Comparison of ENCODE assay signal across 17 cellular contexts in the genomic region with DNA sequence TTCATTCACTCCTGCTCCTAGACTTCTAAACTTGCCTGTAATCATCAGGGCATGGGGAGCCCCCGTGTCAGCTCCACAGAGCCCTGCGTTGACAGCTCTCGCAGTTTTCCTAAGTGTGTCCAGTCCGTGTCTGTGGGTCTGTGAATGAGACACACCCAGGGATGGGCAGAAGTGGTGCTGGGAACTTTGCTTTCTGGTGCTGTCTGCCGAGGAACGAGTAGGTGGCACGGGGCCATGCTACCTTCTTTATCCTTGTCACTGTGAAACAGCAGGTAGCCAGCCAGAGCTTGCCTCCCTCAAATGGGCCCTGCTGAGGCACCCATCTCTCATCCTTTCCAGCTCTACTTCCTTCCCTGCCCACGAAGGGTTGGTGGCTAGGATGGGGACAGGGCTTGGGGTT. TPM values are rescaled to one million over a fixed set of nuclear protein-coding genes. Genes with fewer than 3 reads are reported as not detected.
A peak's percentile ranks its signal among the peaks of the same experiment; 100 is the strongest.
DNase-seq lines count a peak whose midpoint lies in the region; ATAC-seq and TF ChIP-seq lines count a peak whose summit lies in the region.
"Had no signal": no experiment of that assay in that cellular context is flagged by ENCODE, and none has a peak within 500 bp of the region (broad histone marks: within the 10 kb centered on the region; RNA-seq: fewer than 3 reads in every experiment).

No MANE protein-coding gene starts in this region.

- H4K91ac ChIP-seq in trophoblast cell (ENCODE audit: low read depth, low read length): no peak overlapping the region

- H3K4me3 ChIP-seq in endodermal cell (ENCODE audit: low read length): no peak overlapping the region
- no peak overlapping the region for H3K4me3 ChIP-seq in trophoblast cell (ENCODE audit: low read depth, low read length)
- H3K4me3 ChIP-seq: GM23338, HAP-1 had no signal

- H3K18ac ChIP-seq in trophoblast cell (ENCODE audit: low read length): peak overlapping the region; percentile 36

- H3K27ac Mint-ChIP-seq in endodermal cell: peak overlapping the region; percentile 15
- H3K27ac Mint-ChIP-seq: CD4-positive, alpha-beta memory T cell; GM23338; HFFc6 had no signal

- no peak overlapping the region for H3K4me2 ChIP-seq in trophoblast cell (ENCODE audit: low read length)
- H3K4me2 ChIP-seq: GM23338 had no signal

- no peak overlapping the region for H3K23ac ChIP-seq in trophoblast cell (ENCODE audit: low read length)

- H3K27me3 Mint-ChIP-seq in endodermal cell (ENCODE audit: insufficient read depth): no peaks in the 10 kb centered on the region
- H3K27me3 Mint-ChIP-seq: CD4-positive, alpha-beta memory T cell had no signal

- H3K4ac ChIP-seq in trophoblast cell (ENCODE audit: low read depth, low read length): no peak overlapping the region

- H3K27me3 ChIP-seq in endodermal cell (ENCODE audit: control insufficient read depth, insufficient read depth, low read length, poor library complexity, severe bottlenecking) (no peaks in the 10 kb centered on the region), trophoblast cell (ENCODE audit: insufficient read depth, low read length) (no peaks in the 10 kb centered on the region)

- H3K14ac ChIP-seq in trophoblast cell (ENCODE audit: low read length): no peak overlapping the region

- H3K4me1 ChIP-seq in endodermal cell (ENCODE audit: control insufficient read depth, insufficient read depth, low read length) (peaks cover 32% of the 10 kb centered on the region), trophoblast cell (ENCODE audit: control insufficient read depth in 1 of 2, insufficient read depth in 2 of 2, low read length in 2 of 2) (peaks cover 35 to 40% of the 10 kb centered on the region in 2 experiments)
- H3K4me1 ChIP-seq: HAP-1 had no signal

- WGBS in endodermal cell (ENCODE audit: insufficient coverage in 1 of 2, insufficient read length in 1 of 2), 2 experiments: 93 to 97% methylated on average over 8 of the region's 8 CpGs
- no CpG with 5 or more reads among the region's 8 CpGs for WGBS in trophoblast cell (ENCODE audit: extremely low coverage, insufficient coverage, insufficient read length)

- H2AK5ac ChIP-seq in trophoblast cell (ENCODE audit: low read length): peak overlapping the region; percentile 9

- no peak for ATAC-seq in Right ventricle myocardium superior (ENCODE audit: poor library complexity)
- no peak for ATAC-seq in HG03135 (IDR thresholded peaks at IDR 0.05; ENCODE audit: unreplicated experiment)
- ATAC-seq: GM23338 had no signal

- H3K4me1 Mint-ChIP-seq in endodermal cell: peaks cover 41% of the 10 kb centered on the region

- H3K9me3 ChIP-seq in endodermal cell (ENCODE audit: control insufficient read depth, low read length) (no peaks in the 10 kb centered on the region), trophoblast cell (ENCODE audit: insufficient read depth, low read depth, low read length) (no peaks in the 10 kb centered on the region)
- H3K9me3 ChIP-seq: HAP-1 had no signal

- peaks cover 22% of the 10 kb centered on the region for H3K79me1 ChIP-seq in trophoblast cell (ENCODE audit: low read length)

- H2BK5ac ChIP-seq in trophoblast cell (ENCODE audit: low read depth, low read length, poor library complexity): no peak overlapping the region

- no peak overlapping the region for H2BK120ac ChIP-seq in trophoblast cell (ENCODE audit: insufficient read depth, low read length, poor library complexity)

- no peak overlapping the region for H2BK12ac ChIP-seq in trophoblast cell (ENCODE audit: low read length)

- H4K12ac ChIP-seq in trophoblast cell (ENCODE audit: low read depth, low read length): no peak overlapping the region

- H3K36me3 ChIP-seq in endodermal cell (ENCODE audit: control insufficient read depth, insufficient read depth, low read length) (peaks cover 79% of the 10 kb centered on the region), trophoblast cell (ENCODE audit: control insufficient read depth in 1 of 2, insufficient read depth in 2 of 2, low read length in 2 of 2) (peaks cover 43 to 46% of the 10 kb centered on the region in 2 experiments)

- H3K79me2 ChIP-seq in trophoblast cell (ENCODE audit: control insufficient read depth, insufficient read depth, low read length, poor library complexity): peaks cover 10% of the 10 kb centered on the region

- H3K36me3 Mint-ChIP-seq in endodermal cell (ENCODE audit: low read depth): peaks cover 52% of the 10 kb centered on the region

- TF ChIP-seq CTCF in endodermal cell (conservative IDR thresholded peaks at IDR 0.05): no peak

- H3K9ac ChIP-seq in endodermal cell (ENCODE audit: extremely low read depth, low read length, poor library complexity, severe bottlenecking): no peak overlapping the region
- H3K9ac ChIP-seq in trophoblast cell (ENCODE audit: low read length): no peak overlapping the region

- no peak overlapping the region for H2AFZ ChIP-seq in trophoblast cell (ENCODE audit: insufficient read depth, low read length, poor library complexity)
- H2AFZ ChIP-seq: GM23338 had no signal

- no peak overlapping the region for H3K27ac ChIP-seq in endodermal cell (ENCODE audit: low read depth, low read length)
- H3K27ac ChIP-seq in trophoblast cell (ENCODE audit: low read depth, low read length): no peak overlapping the region

- intact Hi-C loops in cardiac septum (cut with DNase I): loop anchor here (5.0 kb wide), 1 partner anchor 58 kb away; no protein-coding TSS in a partner anchor
- intact Hi-C loops in Right ventricle myocardium superior (cut with DNase I): no loop called here

- no peak overlapping the region for H3K4me3 Mint-ChIP-seq in endodermal cell
- H3K4me3 Mint-ChIP-seq: CD4-positive, alpha-beta memory T cell; GM23338; HFFc6 had no signal

- no peak overlapping the region for H4K8ac ChIP-seq in trophoblast cell (ENCODE audit: low read depth, low read length)

- H3K9me3 Mint-ChIP-seq in endodermal cell: no peaks in the 10 kb centered on the region
- H3K9me3 Mint-ChIP-seq: GM23338, HFFc6 had no signal

- DNase-seq in cardiac septum (ENCODE audit: low spot score) (peak; percentile 50), Right ventricle myocardium superior (no peak), endodermal cell (peak; percentile 36), trophoblast cell (no peak), cerebellar cortex (ENCODE audit: low spot score) (no peak), iPS-NIHi7 (ENCODE audit: extremely low spot score) (no peak)
- DNase-seq: C1 segment of cervical spinal cord; Calu3; CD4-positive, alpha-beta memory T cell; COR-L47; DMS53; DMS79 treated with DMSO at 0.1 percent for 48 hours; GF-D8; HFFc6 had no signal

RNA-seq across cellular contexts. Expression of a gene that starts 27.7 kb away (rescaled TPM):
- total RNA-seq in cardiac septum: 8.8 TPM
- total RNA-seq in Right ventricle myocardium superior: 5.4 TPM
- 10 to 100 TPM; 57.5 to 68.3 TPM for total RNA-seq in endodermal cell
- 28.6 TPM for polyA plus RNA-seq in endodermal cell (2013, experiment 1 of 2)
- polyA plus RNA-seq in endodermal cell (2013, experiment 2 of 2): 31.1 TPM
- polyA plus RNA-seq in trophoblast cell (2013): 77.0 and 78.2 TPM in 2 replicates

Comparison
In these comparisons a context has a peak if more than half of its experiments do, and no peak if none do; other contexts are left out.
1. DNase-seq: peak in cardiac septum (single experiment) and endodermal cell (single experiment); none in Right ventricle myocardium superior (single experiment), trophoblast cell (0 of 2), cerebellar cortex (single experiment) and iPS-NIHi7 (single experiment).